25 cellular contexts compared by ENCODE assay signal in the genomic region with DNA sequence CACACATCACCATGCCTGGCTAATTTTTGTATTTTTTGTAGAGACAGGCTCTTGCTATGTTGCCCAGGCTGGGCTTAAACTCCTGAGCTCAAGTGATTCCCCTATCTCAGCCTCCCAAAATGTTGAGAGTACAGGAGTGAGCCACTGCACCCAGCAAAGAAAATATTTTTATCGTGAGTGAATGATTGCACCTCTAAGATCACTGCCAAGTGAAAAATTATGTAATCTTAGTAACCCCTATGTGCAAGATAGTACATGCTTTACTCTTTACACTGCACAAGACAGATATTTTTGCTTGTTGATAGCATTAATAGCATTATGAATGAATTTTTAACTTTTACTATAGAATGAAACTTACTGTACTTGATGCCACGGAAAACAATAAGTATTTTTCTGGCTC. TPM values are rescaled to one million over a fixed set of nuclear protein-coding genes. Genes with fewer than 3 reads are reported as not detected.
"Had no signal": no experiment of that assay in that cellular context is flagged by ENCODE, and none has a peak within 500 bp of the region (broad histone marks: within the 10 kb centered on the region; RNA-seq: fewer than 3 reads in every experiment).

No MANE protein-coding gene starts in this region.

- DNase-seq: hippocampal formation; kidney; left colon; left lung; lower lobe of right lung; mesendoderm; naive B cell; nephron progenitor cell; ovary; right lobe of liver; stimulated activated CD4-positive, alpha-beta T cell treated with anti-CD3 and anti-CD28 coated beads, Interleukin-2, amount 100 ng/mL, for 24 hours; stimulated activated CD4-positive, alpha-beta T cell treated with anti-CD3 and anti-CD28 coated beads, Interleukin-4, amount 100 ng/mL, for 1 hour; stimulated activated naive B cell treated with anti-CD40 and anti-IgM and Interleukin-4, amounts not matched to agents 10 μg/mL and 1 μg/mL and 100 μg/mL, for 72 hours; stimulated activated naive CD8-positive, alpha-beta T cell treated with anti-CD3 and anti-CD28 coated beads, Interleukin-15, Interleukin-2, amounts not matched to agents 100 U/mL and 50 U/mL, for 24 hours; stomach; testis; thyroid gland; transverse colon; upper lobe of left lung had no signal

- H3K4me3 Mint-ChIP-seq: mesothelial cell of epicardium; nephron progenitor cell; stimulated activated naive B cell treated with anti-CD40 and anti-IgM and Interleukin-4, amounts not matched to agents 10 μg/mL and 1 μg/mL and 100 μg/mL, for 72 hours had no signal

- FAIRE-seq: kidney had no signal

- H3K27ac Mint-ChIP-seq: mesothelial cell of epicardium; naive B cell; nephron progenitor cell; progenitor cell of endocrine pancreas; stimulated activated naive B cell treated with anti-CD40 and anti-IgM and Interleukin-4, amounts not matched to agents 10 μg/mL and 1 μg/mL and 100 μg/mL, for 72 hours had no signal

- H3K4me2 ChIP-seq: smooth muscle cell had no signal

- H3K36me3 Mint-ChIP-seq: naive B cell had no signal

- H3K36me3 ChIP-seq: left lung, lower lobe of right lung, ovary, right atrium auricular region, right lobe of liver, stomach, thyroid gland, transverse colon, upper lobe of left lung, vagina had no signal

- H3K9me3 Mint-ChIP-seq: mesothelial cell of epicardium; naive B cell; nephron progenitor cell; stimulated activated naive B cell treated with anti-CD40 and anti-IgM and Interleukin-4, amounts not matched to agents 10 μg/mL and 1 μg/mL and 100 μg/mL, for 72 hours had no signal

- ATAC-seq: left colon; left lung; lower lobe of right lung; right lobe of liver; stimulated activated naive B cell treated with anti-CD40 and anti-IgM and Interleukin-4, amounts not matched to agents 10 μg/mL and 1 μg/mL and 100 μg/mL, for 72 hours; stimulated activated naive CD8-positive, alpha-beta T cell treated with anti-CD3 and anti-CD28 coated beads, Interleukin-15, Interleukin-2, amounts not matched to agents 100 U/mL and 50 U/mL, for 24 hours had no signal

- H3K4me1 ChIP-seq: testis had no signal

- H3K27me3 Mint-ChIP-seq: stimulated activated naive B cell treated with anti-CD40 and anti-IgM and Interleukin-4, amounts not matched to agents 10 μg/mL and 1 μg/mL and 100 μg/mL, for 72 hours had no signal

- H3K27ac ChIP-seq: left lung, lower lobe of right lung, ovary, right atrium auricular region, right lobe of liver, stomach, testis, thyroid gland, transverse colon, upper lobe of left lung, vagina had no signal

- H3K4me3 ChIP-seq: left lung, lower lobe of right lung, ovary, right atrium auricular region, right lobe of liver, smooth muscle cell, stomach, testis, thyroid gland, transverse colon, upper lobe of left lung, vagina had no signal

- H3K9me3 ChIP-seq: left lung, lower lobe of right lung, ovary, right atrium auricular region, right lobe of liver, stomach, testis, thyroid gland, transverse colon, upper lobe of left lung, vagina had no signal

- H3K27me3 ChIP-seq: left lung, ovary, right atrium auricular region, right lobe of liver, stomach, testis, thyroid gland, transverse colon, upper lobe of left lung, vagina had no signal

RNA-seq across cellular contexts. Expression of gene REP15, which starts 11.0 kb away (rescaled TPM):
- total RNA-seq: mononuclear cell, vagina had no signal
